Comparison of ENCODE assay signal across 8 cellular contexts in genomic region chr1:20733361-20733975, GRCh38.
DNase-seq lines count a peak whose midpoint lies in the region; ATAC-seq and TF ChIP-seq lines count a peak whose summit lies in the region.

No MANE protein-coding gene starts in this region.

- H3K36me3 Mint-ChIP-seq in central memory CD8-positive, alpha-beta T cell (ENCODE audit: insufficient read depth) = no peaks in the 10 kb centered on the region
- peaks cover 13% of the 10 kb centered on the region for H3K36me3 Mint-ChIP-seq in nephron (ENCODE audit: low read depth)

- no peak for DNase-seq in central memory CD8-positive, alpha-beta T cell (ENCODE audit: low spot score in 2 of 2)
- DNase-seq in stimulated activated CD4-positive, alpha-beta T cell treated with anti-CD3 and anti-CD28 coated beads, Interleukin-2, amount 100 ng/mL, for 24 hours = no peak
- DNase-seq in effector CD8-positive, alpha-beta T cell (lab: John Stamatoyannopoulos, UW) = no peak
- DNase-seq in NCI-H2029 (lab: John Stamatoyannopoulos, UW) = no peak

- H3K36me3 ChIP-seq in BLaER1 treated with 17β-estradiol and CSF1 and Interleukin-3, amounts not matched to agents 10 nM and 100 nM = peaks cover 11 to 19% (median 15%) of the 10 kb centered on the region in 11 experiments

- ATAC-seq in HG03571 (IDR thresholded peaks at IDR 0.05; ENCODE audit: unreplicated experiment) = peak; percentile 5
- ATAC-seq in central memory CD8-positive, alpha-beta T cell (replicated peaks; ENCODE audit: extremely low read depth, poor library complexity, severe bottlenecking) = peak; percentile 1
- no peak for ATAC-seq in GM19328 (IDR thresholded peaks at IDR 0.05; ENCODE audit: unreplicated experiment)

- peak overlapping the region; percentile 97 to 100 (median 99) for H3K4me2 ChIP-seq in BLaER1 treated with 17β-estradiol and CSF1 and Interleukin-3, amounts not matched to agents 10 nM and 100 nM

- peaks cover 0 to 50% (median 29%) of the 10 kb centered on the region in 11 experiments; a peak in 17 of 22 replicates for H4K20me1 ChIP-seq in BLaER1 treated with 17β-estradiol and CSF1 and Interleukin-3, amounts not matched to agents 10 nM and 100 nM

- peaks cover 30% of the 10 kb centered on the region for H3K27me3 Mint-ChIP-seq in central memory CD8-positive, alpha-beta T cell
- H3K27me3 Mint-ChIP-seq in nephron (ENCODE audit: low read depth) = peaks cover 51% of the 10 kb centered on the region

- H3K4me1 ChIP-seq in BLaER1 treated with 17β-estradiol and CSF1 and Interleukin-3, amounts not matched to agents 10 nM and 100 nM = peaks cover 14 to 26% (median 16%) of the 10 kb centered on the region in 10 experiments

- H3K4me3 ChIP-seq in BLaER1 treated with 17β-estradiol and CSF1 and Interleukin-3, amounts not matched to agents 10 nM and 100 nM = peak overlapping the region in 3 of 10 experiments; percentile 67 to 70 (median 68); a peak in 4 of 20 replicates

- peak overlapping the region in 1 of 11 experiments; percentile 61; a peak in 2 of 22 replicates for H3K9ac ChIP-seq in BLaER1 treated with 17β-estradiol and CSF1 and Interleukin-3, amounts not matched to agents 10 nM and 100 nM

- peaks cover 45 to 56% (median 46%) of the 10 kb centered on the region in 11 experiments for H3K27me3 ChIP-seq in BLaER1 treated with 17β-estradiol and CSF1 and Interleukin-3, amounts not matched to agents 10 nM and 100 nM

- H3K27ac Mint-ChIP-seq in central memory CD8-positive, alpha-beta T cell (ENCODE audit: low read depth) = peak overlapping the region; percentile 10
- peak overlapping the region in 2 of 3 experiments; percentile 20 to 27 for H3K27ac Mint-ChIP-seq in nephron

- H3K4me3 Mint-ChIP-seq in central memory CD8-positive, alpha-beta T cell = peak overlapping the region; percentile 85
- peak overlapping the region; percentile 79 to 86 (median 85) for H3K4me3 Mint-ChIP-seq in nephron

- no peaks in the 10 kb centered on the region for H3K9me3 ChIP-seq in BLaER1 treated with 17β-estradiol and CSF1 and Interleukin-3, amounts not matched to agents 10 nM and 100 nM (replicated peaks in 1 of 11)

- peak overlapping the region in 1 of 11 experiments; percentile 31; a peak in 1 of 22 replicates for H3K27ac ChIP-seq in BLaER1 treated with 17β-estradiol and CSF1 and Interleukin-3, amounts not matched to agents 10 nM and 100 nM

- peak in 1 of 3 experiments; percentile 4 for TF ChIP-seq CTCF in nephron (IDR thresholded peaks at IDR 0.05; ENCODE audit: unreplicated experiment in 3 of 3)

- H3K4me1 Mint-ChIP-seq in central memory CD8-positive, alpha-beta T cell = peaks cover 29% of the 10 kb centered on the region
- peaks cover 9% of the 10 kb centered on the region for H3K4me1 Mint-ChIP-seq in nephron

- H3K9me3 Mint-ChIP-seq in central memory CD8-positive, alpha-beta T cell = no peaks in the 10 kb centered on the region
- no peaks in the 10 kb centered on the region for H3K9me3 Mint-ChIP-seq in nephron
